ENCODE assay signal across 20 cellular contexts in genomic region chr16:78284957-78285434, GRCh38.
DNase-seq lines count a peak whose midpoint lies in the region; ATAC-seq and TF ChIP-seq lines count a peak whose summit lies in the region.
"Had no signal": no experiment of that assay in that cellular context is flagged by ENCODE, and none has a peak within 500 bp of the region (broad histone marks: within the 10 kb centered on the region; RNA-seq: fewer than 3 reads in every experiment).

No MANE protein-coding gene starts in this region.

- TF ChIP-seq CTCF in nephron progenitor cell (IDR thresholded peaks at IDR 0.05), result no peak

- no peak overlapping the region for H3K4me3 Mint-ChIP-seq in nephron progenitor cell
- H3K4me3 Mint-ChIP-seq in stimulated activated naive B cell treated with anti-CD40 and anti-IgM and Interleukin-4, amounts not matched to agents 10 μg/mL and 1 μg/mL and 100 μg/mL, for 72 hours, result no peak overlapping the region
- no peak overlapping the region for H3K4me3 Mint-ChIP-seq in activated CD4-positive, alpha-beta T cell treated with anti-CD3 and anti-CD28 coated beads, Interleukin-2, amount 10 ng/mL, durations not matched to agents 24 days and 14 days
- H3K4me3 Mint-ChIP-seq: CD4-positive, alpha-beta T cell had no signal

- DNase-seq in HuH-7 (ENCODE audit: low spot score), result peak; percentile 59
- DNase-seq in left lobe of liver (ENCODE audit: low spot score), result peak; percentile 77
- DNase-seq in nephron progenitor cell, result no peak
- no peak for DNase-seq in stimulated activated naive B cell treated with anti-CD40 and anti-IgM and Interleukin-4, amounts not matched to agents 10 μg/mL and 1 μg/mL and 100 μg/mL, for 72 hours
- no peak for DNase-seq in NCI-H1417 (lab: John Stamatoyannopoulos, UW)
- DNase-seq in activated CD4-positive, alpha-beta T cell treated with anti-CD3 and anti-CD28 coated beads, Interleukin-2, amount 10 ng/mL, durations not matched to agents 24 days and 14 days, result no peak
- DNase-seq: ACHN; CD4-positive, alpha-beta T cell; COR-L47; DMS 273 treated with DMSO at 0.1 percent for 48 hours; KG1; NCI-H1092; NCI-H146; NCI-H2029; NCI-H226; NCI-H510A treated with DMSO at 0.1 percent for 48 hours; NCI-H82 had no signal

- H3K9me3 Mint-ChIP-seq in nephron progenitor cell, result peaks cover 10% of the 10 kb centered on the region
- no peaks in the 10 kb centered on the region for H3K9me3 Mint-ChIP-seq in stimulated activated naive B cell treated with anti-CD40 and anti-IgM and Interleukin-4, amounts not matched to agents 10 μg/mL and 1 μg/mL and 100 μg/mL, for 72 hours
- no peaks in the 10 kb centered on the region for H3K9me3 Mint-ChIP-seq in activated CD4-positive, alpha-beta T cell treated with anti-CD3 and anti-CD28 coated beads, Interleukin-2, amount 10 ng/mL, durations not matched to agents 24 days and 14 days
- H3K9me3 Mint-ChIP-seq: CD4-positive, alpha-beta T cell had no signal

- H3K4me1 Mint-ChIP-seq in nephron progenitor cell, result peaks cover 81% of the 10 kb centered on the region
- H3K4me1 Mint-ChIP-seq in stimulated activated naive B cell treated with anti-CD40 and anti-IgM and Interleukin-4, amounts not matched to agents 10 μg/mL and 1 μg/mL and 100 μg/mL, for 72 hours, result no peaks in the 10 kb centered on the region
- H3K4me1 Mint-ChIP-seq in activated CD4-positive, alpha-beta T cell treated with anti-CD3 and anti-CD28 coated beads, Interleukin-2, amount 10 ng/mL, durations not matched to agents 24 days and 14 days, result no peaks in the 10 kb centered on the region

- ATAC-seq in left lobe of liver (peak; percentile 97), HG03196 (IDR thresholded peaks at IDR 0.05; ENCODE audit: unreplicated experiment) (no peak)
- ATAC-seq in stimulated activated naive B cell treated with anti-CD40 and anti-IgM and Interleukin-4, amounts not matched to agents 10 μg/mL and 1 μg/mL and 100 μg/mL, for 72 hours (replicated peaks), result no peak
- ATAC-seq: HCT116, SK-N-SH treated with all-trans-retinoic acid at 6 μM for 48 hours had no signal

- intact Hi-C loops in activated CD4-positive, alpha-beta T cell treated with anti-CD3 and anti-CD28 coated beads, Interleukin-2, amount 10 ng/mL, durations not matched to agents 24 days and 14 days (cut with micrococcal nuclease), result no loop called here

- peaks cover 16% of the 10 kb centered on the region for H3K36me3 Mint-ChIP-seq in nephron progenitor cell (ENCODE audit: low read depth)
- H3K36me3 Mint-ChIP-seq in stimulated activated naive B cell treated with anti-CD40 and anti-IgM and Interleukin-4, amounts not matched to agents 10 μg/mL and 1 μg/mL and 100 μg/mL, for 72 hours, result peaks cover 0 to 3% of the 10 kb centered on the region in 2 donors
- no peaks in the 10 kb centered on the region for H3K36me3 Mint-ChIP-seq in activated CD4-positive, alpha-beta T cell treated with anti-CD3 and anti-CD28 coated beads, Interleukin-2, amount 10 ng/mL, durations not matched to agents 24 days and 14 days (ENCODE audit: low read depth)

- no peaks in the 10 kb centered on the region for H3K27me3 Mint-ChIP-seq in nephron progenitor cell (ENCODE audit: low read depth, poor library complexity)
- H3K27me3 Mint-ChIP-seq in stimulated activated naive B cell treated with anti-CD40 and anti-IgM and Interleukin-4, amounts not matched to agents 10 μg/mL and 1 μg/mL and 100 μg/mL, for 72 hours, result no peaks in the 10 kb centered on the region
- H3K27me3 Mint-ChIP-seq in activated CD4-positive, alpha-beta T cell treated with anti-CD3 and anti-CD28 coated beads, Interleukin-2, amount 10 ng/mL, durations not matched to agents 24 days and 14 days, result no peaks in the 10 kb centered on the region
- H3K27me3 Mint-ChIP-seq: CD4-positive, alpha-beta T cell had no signal

- peak overlapping the region; percentile 86 for H3K27ac Mint-ChIP-seq in nephron progenitor cell
- H3K27ac Mint-ChIP-seq in stimulated activated naive B cell treated with anti-CD40 and anti-IgM and Interleukin-4, amounts not matched to agents 10 μg/mL and 1 μg/mL and 100 μg/mL, for 72 hours, result no peak overlapping the region
- H3K27ac Mint-ChIP-seq in activated CD4-positive, alpha-beta T cell treated with anti-CD3 and anti-CD28 coated beads, Interleukin-2, amount 10 ng/mL, durations not matched to agents 24 days and 14 days, result no peak overlapping the region
- H3K27ac Mint-ChIP-seq: CD4-positive, alpha-beta T cell had no signal

Comparison
In these comparisons a context has a peak if more than half of its experiments do, and no peak if none do; other contexts are left out.
1. DNase-seq: peak in HuH-7 (single experiment) and left lobe of liver (single experiment); none in nephron progenitor cell (single experiment), stimulated activated naive B cell treated with anti-CD40 and anti-IgM and Interleukin-4, amounts not matched to agents 10 μg/mL and 1 μg/mL and 100 μg/mL, for 72 hours (single experiment), NCI-H1417 (0 of 3) and activated CD4-positive, alpha-beta T cell treated with anti-CD3 and anti-CD28 coated beads, Interleukin-2, amount 10 ng/mL, durations not matched to agents 24 days and 14 days (single experiment).